In the genomic region with DNA sequence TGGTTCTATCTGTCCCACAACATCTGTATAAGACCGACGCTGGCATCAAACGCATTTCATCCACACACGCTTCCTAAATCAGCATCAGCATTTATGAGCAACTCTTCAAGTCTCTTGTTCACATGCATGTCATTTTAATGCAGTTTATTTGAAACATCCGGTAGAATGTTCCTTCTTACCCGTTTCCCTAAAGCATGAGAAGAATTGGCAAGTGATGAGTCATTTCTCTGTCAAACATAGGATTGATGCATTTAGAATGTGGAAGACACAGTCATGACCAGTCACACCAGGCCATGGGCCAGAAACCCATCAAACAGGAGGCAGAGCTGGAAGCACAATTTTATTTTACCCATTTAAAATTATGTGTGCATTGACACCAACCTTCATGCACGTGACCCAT, we compare ENCODE assay signal across 12 cellular contexts.
DNase-seq lines count a peak whose midpoint lies in the region; FAIRE-seq and TF ChIP-seq lines count a peak whose summit lies in the region.
"Had no signal": no experiment of that assay in that cellular context is flagged by ENCODE, and none has a peak within 500 bp of the region (broad histone marks: within the 10 kb centered on the region; RNA-seq: fewer than 3 reads in every experiment).

No MANE protein-coding gene starts in this region.

- peak; percentile 65 for DNase-seq in AG04449 (ENCODE audit: low read depth, low spot score)
- peak; percentile 63 for DNase-seq in HTR-8/SVneo (ENCODE audit: insufficient read length, low spot score)
- DNase-seq in amniotic epithelial cell (ENCODE audit: low read depth) = peak; percentile 62
- DNase-seq in hepatic stellate cell (ENCODE audit: low spot score) = peak; percentile 86
- no peak for DNase-seq in small intestine
- no peak for DNase-seq in SIG-M5 treated with dmso at 0.1 percent for 504 hours (lab: John Stamatoyannopoulos, UW; ENCODE audit: unreplicated experiment)
- no peak for DNase-seq in mesenteric fat pad (ENCODE audit: low spot score)
- DNase-seq in T-helper 9 cell = no peak
- DNase-seq: activated CD8-positive, alpha-beta T cell treated with anti-CD3 and anti-CD28 coated beads for 36 hours; activated naive CD8-positive, alpha-beta T cell treated with anti-CD3 and anti-CD28 coated beads, Interleukin-2, amount 50 U/mL, for 24 hours; NCI-H2029; SIG-M5 had no signal

- no peaks in the 10 kb centered on the region for H3K27me3 ChIP-seq in small intestine (ENCODE audit: control insufficient read depth in 2 of 2, insufficient read depth in 2 of 2, low read length in 2 of 2)

- H3K4me1 ChIP-seq in small intestine (ENCODE audit: control insufficient read depth in 2 of 2, insufficient read depth in 1 of 2, low read depth in 1 of 2, low read length in 1 of 2) = no peaks in the 10 kb centered on the region

- no peak for TF ChIP-seq CTCF in AG04449 (IDR thresholded peaks at IDR 0.05; ENCODE audit: insufficient read depth, low read length, missing control alignments)

- CTCF ChIA-PET in AG04449 (lab: Yijun Ruan, JAX) = no interaction called here

- H3K27ac ChIP-seq in small intestine (ENCODE audit: low read depth in 1 of 2, low read length in 1 of 2) = no peak overlapping the region

- 72 to 90% (median 86%) methylated on average over 7 of the region's 7 CpGs for WGBS in small intestine, 3 donors

- H3K36me3 ChIP-seq in small intestine (ENCODE audit: control insufficient read depth in 2 of 2, insufficient read depth in 2 of 2, low read length in 2 of 2) = no peaks in the 10 kb centered on the region

- no peaks in the 10 kb centered on the region for H3K9me3 ChIP-seq in small intestine (ENCODE audit: control insufficient read depth, low read depth)

- POLR2A ChIA-PET in AG04449 (lab: Yijun Ruan, JAX) = interaction anchor here (0.7 kb wide), 1 partner anchor 23 kb away, joined by 3 read pairs; no protein-coding TSS in a partner anchor

- H3K4me3 ChIP-seq in AG04449 (ENCODE audit: low read depth, low read length) (no peak overlapping the region), small intestine (ENCODE audit: low read depth in 1 of 2, low read length in 2 of 2) (no peak overlapping the region)

- FAIRE-seq in HTR-8/SVneo (lab: Jason Lieb, UNC) (peak; percentile 52), small intestine (lab: Jason Lieb, UNC) (no peak)

Comparison
In these comparisons a context has a peak if more than half of its experiments do, and no peak if none do; other contexts are left out.
1. DNase-seq: peak in AG04449 (single experiment), HTR-8/SVneo (single experiment), amniotic epithelial cell (single experiment) and hepatic stellate cell (single experiment); none in small intestine (single experiment), SIG-M5 treated with dmso at 0.1 percent for 504 hours (single experiment), mesenteric fat pad (single experiment) and T-helper 9 cell (single experiment).